21 cellular contexts compared by ENCODE assay signal in genomic region chr14:101446387-101446969, GRCh38.
"Had no signal": no experiment of that assay in that cellular context is flagged by ENCODE, and none has a peak within 500 bp of the region (broad histone marks: within the 10 kb centered on the region; RNA-seq: fewer than 3 reads in every experiment).

No MANE protein-coding gene starts in this region.

- H3K4me3 ChIP-seq: colonic mucosa, gastrocnemius medialis, psoas muscle, spleen, stomach, thoracic aorta, transverse colon had no signal

- H3K4me1 ChIP-seq: colonic mucosa, gastrocnemius medialis, parathyroid adenoma, psoas muscle, stomach, transverse colon had no signal

- H3K27ac ChIP-seq: colonic mucosa, gastrocnemius medialis, parathyroid adenoma, psoas muscle, spleen, stomach, thoracic aorta, transverse colon had no signal

- H3K27me3 ChIP-seq: colonic mucosa, gastrocnemius medialis had no signal

- DNase-seq: colonic mucosa; effector CD4-positive, alpha-beta T cell; gastrocnemius medialis; islet precursor cell; natural killer cell; occipital lobe; psoas muscle; retina; spleen; stimulated activated CD4-positive, alpha-beta T cell treated with anti-CD3 and anti-CD28 coated beads, Interleukin-15, amount 100 ng/mL, for 24 hours; stimulated activated CD4-positive, alpha-beta T cell treated with anti-CD3 and anti-CD28 coated beads, Interleukin-1b, Interleukin-23, amount 100 ng/mL, for 48 hours; stimulated activated CD4-positive, alpha-beta T cell treated with anti-CD3 and anti-CD28 coated beads, Interleukin-4, amount 100 ng/mL, for 4 hours; stimulated activated naive CD4-positive, alpha-beta T cell; stomach; substantia nigra; transverse colon had no signal

- H2AFZ ChIP-seq: parathyroid adenoma had no signal

- H3K36me3 ChIP-seq: colonic mucosa, gastrocnemius medialis, spleen, stomach, thoracic aorta, transverse colon had no signal

- H3K79me2 ChIP-seq: parathyroid adenoma had no signal

- H3K9me3 ChIP-seq: colonic mucosa, gastrocnemius medialis, psoas muscle, spleen, stomach, thoracic aorta, transverse colon had no signal

- ATAC-seq: esophagus mucosa, gastrocnemius medialis, left lobe of liver, natural killer cell, psoas muscle, sciatic nerve had no signal
